ENCODE assay signal across 9 cellular contexts in the genomic region with DNA sequence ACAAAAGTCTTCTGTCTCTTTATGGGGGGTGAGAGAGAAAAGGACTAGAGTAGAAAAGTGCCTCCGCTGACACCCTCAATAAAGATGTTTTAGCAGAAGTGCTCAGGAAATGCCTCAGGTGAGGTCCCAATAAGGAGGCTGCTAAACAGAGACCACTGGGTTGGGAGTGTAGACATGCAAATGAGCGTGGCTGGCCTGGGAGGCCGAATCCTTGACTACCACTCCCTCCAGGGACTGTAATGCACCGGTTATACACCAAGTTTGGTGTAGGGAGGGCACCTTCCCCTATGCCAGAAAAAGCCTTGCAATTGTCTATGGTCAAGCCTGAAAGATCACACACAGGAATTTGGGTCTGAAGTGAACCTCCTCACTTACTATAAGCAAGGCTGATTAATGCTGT. TPM values are rescaled to one million over a fixed set of nuclear protein-coding genes. Genes with fewer than 3 reads are reported as not detected.
DNase-seq lines count a peak whose midpoint lies in the region; ATAC-seq and TF ChIP-seq lines count a peak whose summit lies in the region.
"Had no signal": no experiment of that assay in that cellular context is flagged by ENCODE, and none has a peak within 500 bp of the region (broad histone marks: within the 10 kb centered on the region; RNA-seq: fewer than 3 reads in every experiment).

No MANE protein-coding gene starts in this region.

- POLR2A ChIA-PET in activated CD4-positive, alpha-beta T cell treated with anti-CD3 and anti-CD28 coated beads for 36 hours (lab: Charles Lee): no interaction called here

- no peak overlapping the region for H2AK5ac ChIP-seq in neuronal stem cell (ENCODE audit: low read depth, low read length)

- TF ChIP-seq POLR2A in lower leg skin (IDR thresholded peaks at IDR 0.05): no peak

- peaks cover 0 to 2% of the 10 kb centered on the region in 2 donors for H3K4me1 ChIP-seq in neuronal stem cell (ENCODE audit: control insufficient read depth in 2 of 2, insufficient read depth in 1 of 2, low read depth in 1 of 2, low read length in 2 of 2)

- WGBS in neuronal stem cell (ENCODE audit: extremely low coverage in 2 of 2, insufficient read length in 2 of 2, insufficient replicate concordance in 1 of 2), 2 donors: no CpG with 5 or more reads among the region's 4 CpGs
- WGBS in lower leg skin, 2 donors: 81 to 85% methylated on average over 4 of the region's 4 CpGs

- H2BK120ac ChIP-seq in neuronal stem cell (ENCODE audit: low read depth, low read length): no peak overlapping the region

- no peaks in the 10 kb centered on the region for H3K9me3 ChIP-seq in neuronal stem cell (replicated peaks in 1 of 2; ENCODE audit: control insufficient read depth in 2 of 2, insufficient read depth in 1 of 2, low read depth in 1 of 2, low read length in 2 of 2)

- no peak overlapping the region for H3K18ac ChIP-seq in neuronal stem cell (ENCODE audit: low read length)

- ATAC-seq in activated CD4-positive, alpha-beta T cell treated with anti-CD3 and anti-CD28 coated beads for 36 hours: no peak

- H3K4ac ChIP-seq in neuronal stem cell (ENCODE audit: low read length): no peak overlapping the region

- H2BK12ac ChIP-seq in neuronal stem cell (ENCODE audit: low read length): no peak overlapping the region

- peaks cover 45% of the 10 kb centered on the region for H3K4me1 Mint-ChIP-seq in activated CD4-positive, alpha-beta T cell treated with anti-CD3 and anti-CD28 coated beads for 36 hours
- H3K4me1 Mint-ChIP-seq in IgD-negative memory B cell: peaks cover 22 to 34% (median 32%) of the 10 kb centered on the region in 3 donors

- H3K4me3 Mint-ChIP-seq in activated CD4-positive, alpha-beta T cell treated with anti-CD3 and anti-CD28 coated beads for 36 hours: peak overlapping the region; percentile 64
- H3K4me3 Mint-ChIP-seq in IgD-negative memory B cell: peak overlapping the region; percentile 31 to 96 (median 81)

- H4K8ac ChIP-seq in neuronal stem cell (ENCODE audit: low read depth, low read length): no peak overlapping the region

- TF ChIP-seq CTCF in coronary artery (IDR thresholded peaks at IDR 0.05): no peak
- TF ChIP-seq CTCF in lower leg skin (IDR thresholded peaks at IDR 0.05): no peak

- H3K14ac ChIP-seq in neuronal stem cell (ENCODE audit: low read length): no peak overlapping the region

- no peak overlapping the region for H2AFZ ChIP-seq in neuronal stem cell (ENCODE audit: low read length)

- H3K23ac ChIP-seq in neuronal stem cell (ENCODE audit: low read depth, low read length, poor library complexity): no peak overlapping the region

- H3K4me2 ChIP-seq in neuronal stem cell (ENCODE audit: insufficient read depth, low read length, poor library complexity, severe bottlenecking): peak overlapping the region; percentile 18

- no peak for DNase-seq in activated CD4-positive, alpha-beta T cell treated with anti-CD3 and anti-CD28 coated beads for 36 hours
- DNase-seq in activated CD4-positive, alpha-beta T cell treated with anti-CD3 and anti-CD28 coated beads, Interleukin-2, amount 50 U/mL, for 4 hours: no peak
- DNase-seq in coronary artery (ENCODE audit: low spot score) (no peak), neuronal stem cell (ENCODE audit: low spot score) (no peak), DMS153 treated with DMSO at 0.1 percent for 48 hours (lab: John Stamatoyannopoulos, UW; ENCODE audit: unreplicated experiment) (no peak), lower leg skin (ENCODE audit: low spot score in 2 of 2) (no peak), NCI-H187 treated with DMSO at 0.1 percent for 48 hours (lab: John Stamatoyannopoulos, UW) (no peak)
- DNase-seq: head of caudate nucleus had no signal

- H3K27ac Mint-ChIP-seq in activated CD4-positive, alpha-beta T cell treated with anti-CD3 and anti-CD28 coated beads for 36 hours: peak overlapping the region; percentile 73
- H3K27ac Mint-ChIP-seq in IgD-negative memory B cell: peak overlapping the region; percentile 31 to 96 (median 40)

- no peak overlapping the region for H2BK5ac ChIP-seq in neuronal stem cell (ENCODE audit: low read length)

- CTCF ChIA-PET in activated CD4-positive, alpha-beta T cell treated with anti-CD3 and anti-CD28 coated beads for 36 hours (lab: Charles Lee): no interaction called here

- no peaks in the 10 kb centered on the region for H3K27me3 ChIP-seq in neuronal stem cell (ENCODE audit: control insufficient read depth in 3 of 3, insufficient read depth in 3 of 3, low read depth in 1 of 3, low read length in 3 of 3)

- H4K91ac ChIP-seq in neuronal stem cell (ENCODE audit: low read depth, low read length, poor library complexity): no peak overlapping the region

- no peak overlapping the region for H2BK15ac ChIP-seq in neuronal stem cell (ENCODE audit: low read length)

- peak overlapping the region; percentile 44 for H3K9ac ChIP-seq in neuronal stem cell (ENCODE audit: low read depth, low read length, poor library complexity)

- peaks cover 44% of the 10 kb centered on the region for H3K36me3 Mint-ChIP-seq in activated CD4-positive, alpha-beta T cell treated with anti-CD3 and anti-CD28 coated beads for 36 hours (ENCODE audit: low read depth)
- peaks cover 2% of the 10 kb centered on the region for H3K36me3 Mint-ChIP-seq in IgD-negative memory B cell

- H3K79me1 ChIP-seq in neuronal stem cell (ENCODE audit: low read depth, low read length): peaks cover 8% of the 10 kb centered on the region

- peaks cover 20 to 61% of the 10 kb centered on the region in 2 donors for H3K36me3 ChIP-seq in neuronal stem cell (replicated peaks in 1 of 2; ENCODE audit: control insufficient read depth in 2 of 2, insufficient read depth in 2 of 2, low read length in 2 of 2)

- intact Hi-C loops in activated CD4-positive, alpha-beta T cell treated with anti-CD3 and anti-CD28 coated beads for 36 hours (cut with DNase I, micrococcal nuclease): loop anchor here in 1 of 2 experiments (10.0 kb wide), 1 partner anchor 1198 kb away; a partner anchor contains a TSS
- intact Hi-C loops in lower leg skin (cut with DNase I; ENCODE audit: low total_unique reads): no loop called here

- H3K27me3 Mint-ChIP-seq in activated CD4-positive, alpha-beta T cell treated with anti-CD3 and anti-CD28 coated beads for 36 hours: no peaks in the 10 kb centered on the region
- no peaks in the 10 kb centered on the region for H3K27me3 Mint-ChIP-seq in IgD-negative memory B cell

- H3K27ac ChIP-seq in coronary artery (no peak overlapping the region), neuronal stem cell (replicated peaks; ENCODE audit: low read length) (no peak overlapping the region)

- peak overlapping the region; percentile 15 for H3K4me3 ChIP-seq in coronary artery
- H3K4me3 ChIP-seq in neuronal stem cell (ENCODE audit: low read length in 2 of 2): peak overlapping the region; percentile 9 to 48
- no peak overlapping the region for H3K4me3 ChIP-seq in lower leg skin (ENCODE audit: low read depth, poor library complexity, severe bottlenecking)

- H3K9me3 Mint-ChIP-seq in activated CD4-positive, alpha-beta T cell treated with anti-CD3 and anti-CD28 coated beads for 36 hours (ENCODE audit: low read depth): no peaks in the 10 kb centered on the region
- no peaks in the 10 kb centered on the region for H3K9me3 Mint-ChIP-seq in IgD-negative memory B cell

RNA-seq across cellular contexts. Expression of a gene that starts 1.8 kb away (rescaled TPM):
- total RNA-seq in activated CD4-positive, alpha-beta T cell treated with anti-CD3 and anti-CD28 coated beads for 36 hours: 10 to 100 TPM; 46.9 to 49.9 TPM
- 13.5 TPM for polyA plus RNA-seq in IgD-negative memory B cell
- polyA plus RNA-seq in neuronal stem cell (2013, experiment 1 of 2): 26.9 TPM
- polyA plus RNA-seq in neuronal stem cell (2013, experiment 2 of 2): 27.7 TPM
- total RNA-seq in lower leg skin: 10 to 100 TPM; 20.6 to 28.9 (median 23.4) TPM
